In the genomic region with DNA sequence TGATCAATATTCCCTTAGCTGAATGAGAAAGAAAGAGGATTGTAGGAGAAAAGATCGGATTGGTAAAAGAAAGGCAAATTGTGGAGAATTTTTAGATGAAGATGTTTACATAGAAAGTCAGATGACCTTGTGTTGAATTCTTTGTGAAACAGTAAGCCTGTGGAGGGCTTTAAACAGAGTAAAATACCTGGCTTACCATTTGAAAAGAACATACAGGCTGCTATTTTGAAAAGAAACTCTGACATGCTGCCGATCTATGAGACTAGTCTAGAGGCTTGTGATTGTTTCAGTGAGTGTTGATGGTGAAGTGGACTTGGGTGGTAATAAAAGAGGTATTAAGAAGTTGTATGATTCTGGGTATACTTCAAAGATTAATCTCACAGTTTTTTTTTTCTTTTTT, we compare ENCODE assay signal across 2 cellular contexts.
TF ChIP-seq lines count a peak whose summit lies in the region.

No MANE protein-coding gene starts in this region.

TF ChIP-seq in GM23338, 12 proteins besides CTCF, POLR2A, EP300 and RAD21 (continued from another document):
- TF ChIP-seq ZNF462 (CRISPR knock-in tag; IDR thresholded peaks at IDR 0.05) = no peak
- no peak for TF ChIP-seq ETS1 (IDR thresholded peaks at IDR 0.05)
- TF ChIP-seq ZNF331 (CRISPR knock-in tag; IDR thresholded peaks at IDR 0.05; ENCODE audit: low read depth) = no peak
- TF ChIP-seq CREB1 (CRISPR knock-in tag; IDR thresholded peaks at IDR 0.05; ENCODE audit: low read depth) = no peak

TF ChIP-seq in WTC11, 78 proteins besides CTCF, POLR2A, EP300 and RAD21 (continued from another document):
- TF ChIP-seq, protein P1, sequence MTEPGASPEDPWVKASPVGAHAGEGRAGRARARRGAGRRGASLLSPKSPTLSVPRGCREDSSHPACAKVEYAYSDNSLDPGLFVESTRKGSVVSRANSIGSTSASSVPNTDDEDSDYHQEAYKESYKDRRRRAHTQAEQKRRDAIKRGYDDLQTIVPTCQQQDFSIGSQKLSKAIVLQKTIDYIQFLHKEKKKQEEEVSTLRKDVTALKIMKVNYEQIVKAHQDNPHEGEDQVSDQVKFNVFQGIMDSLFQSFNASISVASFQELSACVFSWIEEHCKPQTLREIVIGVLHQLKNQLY (CRISPR knock-in tag; IDR thresholded peaks at IDR 0.05) = no peak
